ENCODE assay signal across 9 cellular contexts in genomic region chr4:87848622-87849351, GRCh38. TPM values are rescaled to one million over a fixed set of nuclear protein-coding genes. Genes with fewer than 3 reads are reported as not detected.
A peak's percentile ranks its signal among the peaks of the same experiment; 100 is the strongest.
DNase-seq lines count a peak whose midpoint lies in the region; ATAC-seq and TF ChIP-seq lines count a peak whose summit lies in the region.
"Had no signal": no experiment of that assay in that cellular context is flagged by ENCODE, and none has a peak within 500 bp of the region (broad histone marks: within the 10 kb centered on the region; RNA-seq: fewer than 3 reads in every experiment).

No MANE protein-coding gene starts in this region.

- peaks cover 24% of the 10 kb centered on the region for H3K4me1 ChIP-seq in BLaER1
- H3K4me1 ChIP-seq in aorta (ENCODE audit: control insufficient read depth in 1 of 2, insufficient read depth in 2 of 2, low read length in 2 of 2) = peaks cover 0 to 1% of the 10 kb centered on the region in 2 donors

- H3K27ac Mint-ChIP-seq in nephron progenitor cell = no peak overlapping the region

- no peak overlapping the region; the same call in 1 of the 2 replicates for H3K4me3 ChIP-seq in BLaER1
- H3K4me3 ChIP-seq in fibroblast of the aortic adventitia (ENCODE audit: low read depth, low read length) = peak overlapping the region; percentile 38
- peak overlapping the region; percentile 8 to 47 for H3K4me3 ChIP-seq in aorta (ENCODE audit: low read length in 2 of 2)

- TF ChIP-seq CTCF in fibroblast of the aortic adventitia (IDR thresholded peaks at IDR 0.05; ENCODE audit: insufficient read depth, low read length) (peak; percentile 71), nephron progenitor cell (IDR thresholded peaks at IDR 0.05) (peak; percentile 63)

- H3K4me1 Mint-ChIP-seq in nephron progenitor cell = no peaks in the 10 kb centered on the region

- H3K36me3 Mint-ChIP-seq in nephron progenitor cell (ENCODE audit: low read depth) = no peaks in the 10 kb centered on the region

- H3K27me3 ChIP-seq in BLaER1 (no peaks in the 10 kb centered on the region), aorta (ENCODE audit: control insufficient read depth in 1 of 2, insufficient read depth in 2 of 2, low read length in 1 of 2) (no peaks in the 10 kb centered on the region)

- peak; percentile 29 for DNase-seq in NCI-H446 treated with DMSO at 0.1 percent for 48 hours (lab: John Stamatoyannopoulos, UW)
- peak; percentile 55 for DNase-seq in activated CD8-positive, alpha-beta memory T cell treated with anti-CD3 and anti-CD28 coated beads, Interleukin-2, amount 50 U/mL, for 48 hours
- peak; percentile 83 for DNase-seq in fibroblast of the aortic adventitia (ENCODE audit: low read depth)
- DNase-seq in nephron progenitor cell = peak; percentile 47
- peak in 1 of 2 donors; percentile 56 for DNase-seq in aorta

- H3K27ac ChIP-seq in BLaER1 = no peak overlapping the region
- H3K27ac ChIP-seq in aorta (ENCODE audit: low read depth in 1 of 2, low read length in 2 of 2) = no peak overlapping the region

- H3K4me3 Mint-ChIP-seq in nephron progenitor cell = peak overlapping the region; percentile 70

- 8 to 11% methylated on average over 15 of the region's 15 CpGs for WGBS in aorta, 2 donors

- H3K9me3 Mint-ChIP-seq in nephron progenitor cell = no peaks in the 10 kb centered on the region

- H3K4me2 ChIP-seq in BLaER1 = peak overlapping the region; percentile 69

- H3K9me3 ChIP-seq in BLaER1 (no peaks in the 10 kb centered on the region), aorta (ENCODE audit: control insufficient read depth, low read length) (no peaks in the 10 kb centered on the region)

- H3K27me3 Mint-ChIP-seq in nephron progenitor cell (ENCODE audit: low read depth, poor library complexity) = peaks cover 6% of the 10 kb centered on the region

- H3K36me3 ChIP-seq in BLaER1 (no peaks in the 10 kb centered on the region), aorta (ENCODE audit: control insufficient read depth in 1 of 2, insufficient read depth in 2 of 2, low read length in 1 of 2) (no peaks in the 10 kb centered on the region)

- peak; percentile 95 for ATAC-seq in GM18867 (IDR thresholded peaks at IDR 0.05; ENCODE audit: unreplicated experiment)
- ATAC-seq in HG03095 (IDR thresholded peaks at IDR 0.05; ENCODE audit: unreplicated experiment) = peak; percentile 82
- peak; percentile 85 for ATAC-seq in aorta (ENCODE audit: low FRiP score)

- H3K9ac ChIP-seq in BLaER1 = no peak overlapping the region

- H4K20me1 ChIP-seq in BLaER1 = no peaks in the 10 kb centered on the region

- intact Hi-C loops in aorta (cut with DNase I) = loop anchor here (5.0 to 10.0 kb wide), 4 partner anchors 374 to 471 kb away; no protein-coding TSS in a partner anchor

RNA-seq across cellular contexts. Expression of gene MEPE, which starts 16.0 kb away (rescaled TPM):
- total RNA-seq in fibroblast of the aortic adventitia (ENCODE audit: low replicate concordance) = not detected in 2 replicates
- not detected for total RNA-seq in aorta
- not detected for polyA plus RNA-seq in aorta
- total RNA-seq: T-helper 1 cell treated with Interleukin-12 subunit alpha and Interleukin-12 subunit beta and Interleukin-4 antibody, amounts not matched to agents 30 ng/mL and 1 ng/mL, for 36 hours had no signal

RNA-seq across cellular contexts. Expression of gene IBSP, which starts 49.4 kb away (rescaled TPM):
- total RNA-seq in fibroblast of the aortic adventitia (ENCODE audit: low replicate concordance) = not detected in 2 replicates
- 1 to 10 TPM in 1 of 2 donors, not detected in 1; 2.6 TPM for total RNA-seq in aorta
- not detected for polyA plus RNA-seq in aorta
- total RNA-seq: T-helper 1 cell treated with Interleukin-12 subunit alpha and Interleukin-12 subunit beta and Interleukin-4 antibody, amounts not matched to agents 30 ng/mL and 1 ng/mL, for 36 hours had no signal
